ENCODE assay signal across 23 cellular contexts in genomic region chr13:71417205-71417604, GRCh38.
DNase-seq lines count a peak whose midpoint lies in the region; TF ChIP-seq lines count a peak whose summit lies in the region.
"Had no signal": no experiment of that assay in that cellular context is flagged by ENCODE, and none has a peak within 500 bp of the region (broad histone marks: within the 10 kb centered on the region; RNA-seq: fewer than 3 reads in every experiment).

No MANE protein-coding gene starts in this region.

- H4K20me1 ChIP-seq in smooth muscle cell (ENCODE audit: low read depth) = no peaks in the 10 kb centered on the region

- TF ChIP-seq EP300 in Ishikawa (IDR thresholded peaks at IDR 0.05; ENCODE audit: borderline replicate concordance) = no peak

- H3K9me3 ChIP-seq in smooth muscle cell (replicated peaks; ENCODE audit: low read depth) = no peaks in the 10 kb centered on the region

- H3K4me3 Mint-ChIP-seq in type B pancreatic cell = peak overlapping the region; percentile 3
- H3K4me3 Mint-ChIP-seq: activated CD4-positive, alpha-beta T cell treated with anti-CD3 and anti-CD28 coated beads for 36 hours; activated CD8-positive, alpha-beta T cell treated with anti-CD3 and anti-CD28 coated beads, Interleukin-2, amount 10 ng/mL, durations not matched to agents 7 days and 5 days; activated naive CD8-positive, alpha-beta T cell; memory B cell; T-helper 2 cell treated with Interferon-gamma antibody and Interleukin-4, amounts not matched to agents 5 μg/mL and 100 μg/mL, for 36 hours had no signal

- no peaks in the 10 kb centered on the region for H3K4me1 ChIP-seq in smooth muscle cell (ENCODE audit: low read depth)
- H3K4me1 ChIP-seq: ascending aorta, spleen had no signal

- no peak for TF ChIP-seq RAD21 in Ishikawa (IDR thresholded peaks at IDR 0.05; ENCODE audit: low read depth)

- peaks cover 4% of the 10 kb centered on the region for H3K36me3 Mint-ChIP-seq in type B pancreatic cell
- H3K36me3 Mint-ChIP-seq: activated naive CD8-positive, alpha-beta T cell; memory B cell had no signal

- H3F3A ChIP-seq in smooth muscle cell (ENCODE audit: low read depth) = no peaks in the 10 kb centered on the region

- H3K9ac ChIP-seq in smooth muscle cell (ENCODE audit: low read depth) = no peak overlapping the region

- H3K27me3 Mint-ChIP-seq in type B pancreatic cell = no peaks in the 10 kb centered on the region
- H3K27me3 Mint-ChIP-seq: activated CD4-positive, alpha-beta T cell treated with anti-CD3 and anti-CD28 coated beads for 36 hours; activated naive CD8-positive, alpha-beta T cell; memory B cell had no signal

- H3K4me1 Mint-ChIP-seq in type B pancreatic cell (ENCODE audit: unreplicated experiment) = no peaks in the 10 kb centered on the region
- H3K4me1 Mint-ChIP-seq: activated CD4-positive, alpha-beta T cell treated with anti-CD3 and anti-CD28 coated beads for 36 hours; memory B cell had no signal

- H3K27ac ChIP-seq in smooth muscle cell (ENCODE audit: low read depth) = no peak overlapping the region
- H3K27ac ChIP-seq: ascending aorta, C4-2B, epithelial cell of prostate, spleen had no signal

- no peaks in the 10 kb centered on the region for H3K79me2 ChIP-seq in smooth muscle cell (ENCODE audit: low read depth)

- H2AFZ ChIP-seq in smooth muscle cell (ENCODE audit: low read depth) = no peak overlapping the region

- no peak overlapping the region for H3K4me2 ChIP-seq in smooth muscle cell

- H3K27me3 ChIP-seq in kidney epithelial cell (ENCODE audit: control insufficient read depth, insufficient read depth, low read length) (no peaks in the 10 kb centered on the region), smooth muscle cell (ENCODE audit: low read depth) (no peaks in the 10 kb centered on the region)
- H3K27me3 ChIP-seq: ascending aorta, spleen had no signal

- peaks cover 11% of the 10 kb centered on the region for H3K9me3 Mint-ChIP-seq in type B pancreatic cell

- H3K27ac Mint-ChIP-seq in type B pancreatic cell = no peak overlapping the region
- H3K27ac Mint-ChIP-seq: activated CD4-positive, alpha-beta T cell treated with anti-CD3 and anti-CD28 coated beads for 36 hours; activated CD8-positive, alpha-beta T cell treated with anti-CD3 and anti-CD28 coated beads, Interleukin-2, amount 10 ng/mL, durations not matched to agents 7 days and 5 days; activated naive CD8-positive, alpha-beta T cell; memory B cell; T-helper 2 cell treated with Interferon-gamma antibody and Interleukin-4, amounts not matched to agents 5 μg/mL and 100 μg/mL, for 36 hours had no signal

- H3K4me3 ChIP-seq in kidney epithelial cell (ENCODE audit: low read depth, low read length) (no peak overlapping the region), smooth muscle cell (no peak overlapping the region)
- H3K4me3 ChIP-seq: ascending aorta, GM12878, spleen had no signal

- H3K36me3 ChIP-seq in kidney epithelial cell (ENCODE audit: control insufficient read depth, insufficient read depth, low read length) = no peaks in the 10 kb centered on the region
- no peaks in the 10 kb centered on the region for H3K36me3 ChIP-seq in smooth muscle cell (ENCODE audit: low read depth)
- H3K36me3 ChIP-seq: ascending aorta, spleen had no signal

- TF ChIP-seq CTCF in kidney epithelial cell (IDR thresholded peaks at IDR 0.05; ENCODE audit: insufficient read depth, low read length, poor library complexity, severe bottlenecking) (no peak), type B pancreatic cell (conservative IDR thresholded peaks at IDR 0.05) (no peak), smooth muscle cell (IDR thresholded peaks at IDR 0.05; ENCODE audit: borderline replicate concordance, insufficient read depth, poor library complexity, severe bottlenecking) (no peak), GM20000 (IDR thresholded peaks at IDR 0.05; ENCODE audit: extremely low read depth, missing control alignments) (no peak)

- DNase-seq in astrocyte of the hippocampus (ENCODE audit: low read depth, low spot score) = peak; percentile 37
- DNase-seq in kidney epithelial cell (ENCODE audit: low read depth) = peak; percentile 10
- DNase-seq in type B pancreatic cell (ENCODE audit: extremely low spot score, unreplicated experiment) = no peak
- no peak for DNase-seq in activated T-cell treated with anti-CD3 and anti-CD28 coated beads for 4 hours
- DNase-seq in smooth muscle cell (lab: John Stamatoyannopoulos, UW; ENCODE audit: unreplicated experiment) = no peak
- DNase-seq in GM20000 (ENCODE audit: low spot score) = no peak
- DNase-seq: activated CD4-positive, alpha-beta T cell treated with anti-CD3 and anti-CD28 coated beads for 36 hours; activated CD8-positive, alpha-beta T cell treated with anti-CD3 and anti-CD28 coated beads, Interleukin-2, amount 10 ng/mL, durations not matched to agents 7 days and 5 days; activated effector memory CD4-positive, alpha-beta T cell treated with Interleukin-2 at 50 U/mL for 16 hours; GOT3; head of caudate nucleus; left cardiac atrium; NCI-H1694; NCI-H510A; spleen had no signal

TF ChIP-seq in Ishikawa, 13 proteins besides CTCF, POLR2A, EP300 and RAD21:
- TF ChIP-seq, protein P1, sequence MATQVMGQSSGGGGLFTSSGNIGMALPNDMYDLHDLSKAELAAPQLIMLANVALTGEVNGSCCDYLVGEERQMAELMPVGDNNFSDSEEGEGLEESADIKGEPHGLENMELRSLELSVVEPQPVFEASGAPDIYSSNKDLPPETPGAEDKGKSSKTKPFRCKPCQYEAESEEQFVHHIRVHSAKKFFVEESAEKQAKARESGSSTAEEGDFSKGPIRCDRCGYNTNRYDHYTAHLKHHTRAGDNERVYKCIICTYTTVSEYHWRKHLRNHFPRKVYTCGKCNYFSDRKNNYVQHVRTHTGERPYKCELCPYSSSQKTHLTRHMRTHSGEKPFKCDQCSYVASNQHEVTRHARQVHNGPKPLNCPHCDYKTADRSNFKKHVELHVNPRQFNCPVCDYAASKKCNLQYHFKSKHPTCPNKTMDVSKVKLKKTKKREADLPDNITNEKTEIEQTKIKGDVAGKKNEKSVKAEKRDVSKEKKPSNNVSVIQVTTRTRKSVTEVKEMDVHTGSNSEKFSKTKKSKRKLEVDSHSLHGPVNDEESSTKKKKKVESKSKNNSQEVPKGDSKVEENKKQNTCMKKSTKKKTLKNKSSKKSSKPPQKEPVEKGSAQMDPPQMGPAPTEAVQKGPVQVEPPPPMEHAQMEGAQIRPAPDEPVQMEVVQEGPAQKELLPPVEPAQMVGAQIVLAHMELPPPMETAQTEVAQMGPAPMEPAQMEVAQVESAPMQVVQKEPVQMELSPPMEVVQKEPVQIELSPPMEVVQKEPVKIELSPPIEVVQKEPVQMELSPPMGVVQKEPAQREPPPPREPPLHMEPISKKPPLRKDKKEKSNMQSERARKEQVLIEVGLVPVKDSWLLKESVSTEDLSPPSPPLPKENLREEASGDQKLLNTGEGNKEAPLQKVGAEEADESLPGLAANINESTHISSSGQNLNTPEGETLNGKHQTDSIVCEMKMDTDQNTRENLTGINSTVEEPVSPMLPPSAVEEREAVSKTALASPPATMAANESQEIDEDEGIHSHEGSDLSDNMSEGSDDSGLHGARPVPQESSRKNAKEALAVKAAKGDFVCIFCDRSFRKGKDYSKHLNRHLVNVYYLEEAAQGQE (IDR thresholded peaks at IDR 0.05; ENCODE audit: low read depth) = no peak
- TF ChIP-seq TEAD4 (IDR thresholded peaks at IDR 0.05) = peak; percentile 87

Comparison
In these comparisons a context has a peak if more than half of its experiments do, and no peak if none do; other contexts are left out.
1. DNase-seq: peak in astrocyte of the hippocampus (single experiment) and kidney epithelial cell (single experiment); none in type B pancreatic cell (single experiment), activated T-cell treated with anti-CD3 and anti-CD28 coated beads for 4 hours (single experiment), smooth muscle cell (single experiment) and GM20000 (single experiment).